Comparison of ENCODE assay signal across 1 cellular context in the genomic region with DNA sequence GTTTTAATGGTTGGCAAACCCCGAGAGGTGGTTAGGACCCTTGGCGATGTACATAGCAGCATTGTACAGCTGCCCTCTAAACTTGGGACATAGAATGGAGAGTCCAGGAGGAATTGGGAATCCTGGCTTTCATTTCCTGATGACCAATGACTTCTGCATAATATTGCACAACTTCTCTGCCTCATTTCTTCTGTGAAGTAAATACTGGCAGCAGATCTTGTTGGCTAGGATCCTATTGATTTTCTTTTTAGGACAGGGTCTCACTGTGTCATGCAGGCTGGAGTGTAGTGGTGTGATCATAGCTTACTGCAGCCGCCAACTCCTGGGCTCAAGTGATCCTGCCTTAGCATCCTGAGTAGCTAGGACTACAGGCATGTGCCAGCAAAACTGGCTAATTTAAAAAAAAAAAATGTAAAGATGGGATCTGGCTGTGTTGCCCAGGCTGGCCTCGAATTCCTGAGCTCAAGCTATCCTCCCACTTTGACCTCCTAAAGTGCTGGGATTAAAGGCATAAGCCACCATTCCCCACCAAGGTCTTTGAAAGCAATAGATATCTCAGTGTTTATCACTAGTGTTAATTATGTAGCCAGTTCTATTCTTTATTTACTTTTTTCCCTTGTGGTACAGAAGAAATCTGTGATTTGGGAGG.
TF ChIP-seq lines count a peak whose summit lies in the region.

No MANE protein-coding gene starts in this region.

TF ChIP-seq in H1, 55 proteins besides CTCF, POLR2A, EP300 and RAD21:
- TF ChIP-seq SP4 (IDR thresholded peaks at IDR 0.05; ENCODE audit: low read length): no peak
- TF ChIP-seq USF2 (IDR thresholded peaks at IDR 0.05; ENCODE audit: low read length): no peak
- no peak for TF ChIP-seq CTBP2 (IDR thresholded peaks at IDR 0.05; ENCODE audit: borderline replicate concordance, insufficient read depth, insufficient read length, low read length)
- no peak for TF ChIP-seq GABPA (IDR thresholded peaks at IDR 0.05; ENCODE audit: borderline replicate concordance, insufficient read depth, low read length)
- TF ChIP-seq CBX8 (IDR thresholded peaks at IDR 0.05; ENCODE audit: borderline replicate concordance, low read depth, low read length): no peak
- no peak for TF ChIP-seq YY1 (IDR thresholded peaks at IDR 0.05; ENCODE audit: low read depth, low read length)
- peak; percentile 48 for TF ChIP-seq POLR2AphosphoS5 (IDR thresholded peaks at IDR 0.05; ENCODE audit: low read depth, low read length)
- TF ChIP-seq E2F6 (IDR thresholded peaks at IDR 0.05): no peak
- TF ChIP-seq HDAC2 (IDR thresholded peaks at IDR 0.05; ENCODE audit: borderline replicate concordance in 1 of 2, low read depth in 2 of 2, low read length in 2 of 2): 0 out of 4 replicates have a peak, but pooled peaks of 1 of the 2 experiments have one; percentile 38
- no peak for TF ChIP-seq MAFK (IDR thresholded peaks at IDR 0.05; ENCODE audit: low read depth, low read length)
- TF ChIP-seq CEBPB (IDR thresholded peaks at IDR 0.05; ENCODE audit: low read depth, low read length): peak; percentile 67; the same call in 1 of the 2 replicates
- TF ChIP-seq SP2 (IDR thresholded peaks at IDR 0.05; ENCODE audit: low read length): no peak
- TF ChIP-seq TCF12 (IDR thresholded peaks at IDR 0.05; ENCODE audit: low read depth, low read length): no peak
- TF ChIP-seq TEAD4 (IDR thresholded peaks at IDR 0.05; ENCODE audit: low read depth, low read length): no peak
- no peak for TF ChIP-seq PHF8 (conservative IDR thresholded peaks at IDR 0.05; ENCODE audit: low read depth, low read length)
- TF ChIP-seq KDM1A (IDR thresholded peaks at IDR 0.05; ENCODE audit: borderline replicate concordance, low read length): peak; percentile 79; the same call in 1 of the 2 replicates
- TF ChIP-seq RFX5 (IDR thresholded peaks at IDR 0.05; ENCODE audit: borderline replicate concordance, low read depth, low read length): no peak
- TF ChIP-seq TAF7 (optimal IDR thresholded peaks at IDR 0.05; ENCODE audit: borderline replicate concordance, low read depth, low read length): peak; percentile 7
- TF ChIP-seq SP1 (IDR thresholded peaks at IDR 0.05; ENCODE audit: low read depth, low read length): no peak
- no peak for TF ChIP-seq KDM4A (IDR thresholded peaks at IDR 0.05; ENCODE audit: low read depth, low read length, severe bottlenecking)
- TF ChIP-seq, protein P1, sequence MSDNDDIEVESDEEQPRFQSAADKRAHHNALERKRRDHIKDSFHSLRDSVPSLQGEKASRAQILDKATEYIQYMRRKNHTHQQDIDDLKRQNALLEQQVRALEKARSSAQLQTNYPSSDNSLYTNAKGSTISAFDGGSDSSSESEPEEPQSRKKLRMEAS (IDR thresholded peaks at IDR 0.05): no peak
